In genomic region chr3:149753717-149754116, GRCh38 we compare ENCODE assay signal across 15 cellular contexts. TPM values are rescaled to one million over a fixed set of nuclear protein-coding genes. Genes with fewer than 3 reads are reported as not detected.
DNase-seq lines count a peak whose midpoint lies in the region; ATAC-seq, FAIRE-seq and TF ChIP-seq lines count a peak whose summit lies in the region.
"Had no signal": no experiment of that assay in that cellular context is flagged by ENCODE, and none has a peak within 500 bp of the region (broad histone marks: within the 10 kb centered on the region; RNA-seq: fewer than 3 reads in every experiment).

No MANE protein-coding gene starts in this region.

- FAIRE-seq in small intestine (lab: Jason Lieb, UNC), result no peak
- FAIRE-seq: H1, urothelium cell line had no signal

- H3K79me2 ChIP-seq in OCI-LY3 (ENCODE audit: low read length) (peaks cover 10% of the 10 kb centered on the region), parathyroid adenoma (no peaks in the 10 kb centered on the region)

- TF ChIP-seq CTCF in OCI-LY3 (IDR thresholded peaks at IDR 0.05; ENCODE audit: low read depth, low read length), result no peak
- no peak for TF ChIP-seq CTCF in parathyroid adenoma (IDR thresholded peaks at IDR 0.05)

- H3K36me3 ChIP-seq in OCI-LY3 (replicated peaks; ENCODE audit: low read depth, low read length) (no peaks in the 10 kb centered on the region), parathyroid adenoma (ENCODE audit: control insufficient read depth, insufficient read depth, low read length) (no peaks in the 10 kb centered on the region), small intestine (ENCODE audit: control insufficient read depth in 2 of 2, insufficient read depth in 2 of 2, low read length in 2 of 2) (peaks cover 0 to 2% of the 10 kb centered on the region in 2 donors)

- H3K9me3 ChIP-seq in OCI-LY3 (ENCODE audit: insufficient read depth, low read length) (no peaks in the 10 kb centered on the region), parathyroid adenoma (ENCODE audit: control insufficient read depth, low read length) (no peaks in the 10 kb centered on the region), small intestine (ENCODE audit: control insufficient read depth, low read depth) (no peaks in the 10 kb centered on the region)
- H3K9me3 ChIP-seq: esophagus squamous epithelium, sigmoid colon had no signal

- H3K4me1 ChIP-seq in OCI-LY3 (ENCODE audit: low read length) (peaks cover 10% of the 10 kb centered on the region), parathyroid adenoma (peaks cover 3% of the 10 kb centered on the region), small intestine (ENCODE audit: control insufficient read depth in 2 of 2, insufficient read depth in 1 of 2, low read depth in 1 of 2, low read length in 1 of 2) (peaks cover 0 to 8% of the 10 kb centered on the region in 2 donors)

- H3K27ac ChIP-seq in OCI-LY3 (ENCODE audit: low read length) (no peak overlapping the region), parathyroid adenoma (no peak overlapping the region), small intestine (ENCODE audit: low read depth in 1 of 2, low read length in 1 of 2) (no peak overlapping the region)
- H3K27ac ChIP-seq: esophagus squamous epithelium had no signal

- CTCF ChIA-PET in activated CD4-positive, alpha-beta memory T cell treated with anti-CD3 and anti-CD28 coated beads for 36 hours (lab: Charles Lee), result interaction anchor here (2.9 to 3.0 kb wide), 2 partner anchors 55 to 184 kb away, joined by 16 to 29 read pairs; no protein-coding TSS in a partner anchor
- CTCF ChIA-PET in activated CD4-positive, alpha-beta memory T cell treated with anti-CD3 and anti-CD28 coated beads, Interleukin-2, amount 10 ng/mL, durations not matched to agents 7 days and 5 days (lab: Charles Lee), result interaction anchor here (3.1 to 4.8 kb wide), 2 partner anchors 55 to 184 kb away, joined by 23 to 32 read pairs; no protein-coding TSS in a partner anchor

- H3K4me3 Mint-ChIP-seq in activated CD4-positive, alpha-beta memory T cell treated with anti-CD3 and anti-CD28 coated beads for 36 hours, result no peak overlapping the region
- H3K4me3 Mint-ChIP-seq in activated CD4-positive, alpha-beta memory T cell treated with anti-CD3 and anti-CD28 coated beads, Interleukin-2, amount 10 ng/mL, durations not matched to agents 7 days and 5 days, result no peak overlapping the region
- peak overlapping the region; percentile 97 for H3K4me3 Mint-ChIP-seq in effector memory CD8-positive, alpha-beta T cell

- H3K9ac ChIP-seq in OCI-LY3 (ENCODE audit: low read length) (no peak overlapping the region), parathyroid adenoma (no peak overlapping the region)

- no peak overlapping the region for H3K4me2 ChIP-seq in OCI-LY3 (ENCODE audit: low read length)
- no peak overlapping the region for H3K4me2 ChIP-seq in parathyroid adenoma (ENCODE audit: low read length)

- intact Hi-C loops in activated CD4-positive, alpha-beta memory T cell treated with anti-CD3 and anti-CD28 coated beads for 36 hours (cut with micrococcal nuclease), result loop anchor here (2.0 kb wide), 1 partner anchor 179 kb away; no protein-coding TSS in a partner anchor

- H3K4me3 ChIP-seq in OCI-LY3 (ENCODE audit: low read length) (no peak overlapping the region), parathyroid adenoma (ENCODE audit: low read depth, low read length) (no peak overlapping the region), small intestine (ENCODE audit: low read depth in 1 of 2, low read length in 2 of 2) (no peak overlapping the region)
- H3K4me3 ChIP-seq: esophagus squamous epithelium had no signal

- POLR2A ChIA-PET in activated CD4-positive, alpha-beta memory T cell treated with anti-CD3 and anti-CD28 coated beads for 36 hours (lab: Charles Lee), result interaction anchor here (1.1 kb wide), 1 partner anchor 116 kb away, joined by 3 read pairs; no protein-coding TSS in a partner anchor
- POLR2A ChIA-PET in activated CD4-positive, alpha-beta memory T cell treated with anti-CD3 and anti-CD28 coated beads, Interleukin-2, amount 10 ng/mL, durations not matched to agents 7 days and 5 days (lab: Charles Lee), result interaction anchor here (2.7 kb wide), 1 partner anchor 60 kb away, joined by 22 read pairs; the partner anchor contains the start of gene RNF13

- DNase-seq in activated CD4-positive, alpha-beta memory T cell treated with anti-CD3 and anti-CD28 coated beads for 36 hours, result no peak
- no peak for DNase-seq in activated CD4-positive, alpha-beta memory T cell treated with anti-CD3 and anti-CD28 coated beads, Interleukin-2, amount 10 ng/mL, durations not matched to agents 7 days and 5 days
- no peak for DNase-seq in effector memory CD8-positive, alpha-beta T cell
- DNase-seq in C1 segment of cervical spinal cord (lab: John Stamatoyannopoulos, UW), result no peak
- DNase-seq in small intestine, result no peak
- DNase-seq: dermis blood vessel endothelial cell; esophagus squamous epithelium; SHP77 treated with DMSO at 0.1 percent for 48 hours; sigmoid colon; stimulated activated CD4-positive, alpha-beta T cell treated with anti-CD3 and anti-CD28 coated beads, Interleukin-4, amount 100 ng/mL, for 4 hours had no signal

- peak overlapping the region; percentile 64 for H3K27ac Mint-ChIP-seq in activated CD4-positive, alpha-beta memory T cell treated with anti-CD3 and anti-CD28 coated beads for 36 hours
- H3K27ac Mint-ChIP-seq in activated CD4-positive, alpha-beta memory T cell treated with anti-CD3 and anti-CD28 coated beads, Interleukin-2, amount 10 ng/mL, durations not matched to agents 7 days and 5 days, result no peak overlapping the region
- peak overlapping the region in 1 of 2 donors; percentile 96 for H3K27ac Mint-ChIP-seq in effector memory CD8-positive, alpha-beta T cell

- H3K4me1 Mint-ChIP-seq in activated CD4-positive, alpha-beta memory T cell treated with anti-CD3 and anti-CD28 coated beads for 36 hours (ENCODE audit: low read depth), result peaks cover 22% of the 10 kb centered on the region
- peaks cover 32% of the 10 kb centered on the region for H3K4me1 Mint-ChIP-seq in activated CD4-positive, alpha-beta memory T cell treated with anti-CD3 and anti-CD28 coated beads, Interleukin-2, amount 10 ng/mL, durations not matched to agents 7 days and 5 days
- H3K4me1 Mint-ChIP-seq in effector memory CD8-positive, alpha-beta T cell (ENCODE audit: low read depth in 2 of 2), result peaks cover 4 to 20% of the 10 kb centered on the region in 2 donors

- ATAC-seq in effector memory CD8-positive, alpha-beta T cell (replicated peaks), result no peak
- no peak for ATAC-seq in GM18870 (IDR thresholded peaks at IDR 0.05; ENCODE audit: unreplicated experiment)

- no peaks in the 10 kb centered on the region for H3K27me3 Mint-ChIP-seq in activated CD4-positive, alpha-beta memory T cell treated with anti-CD3 and anti-CD28 coated beads for 36 hours
- peaks cover 5% of the 10 kb centered on the region for H3K27me3 Mint-ChIP-seq in activated CD4-positive, alpha-beta memory T cell treated with anti-CD3 and anti-CD28 coated beads, Interleukin-2, amount 10 ng/mL, durations not matched to agents 7 days and 5 days
- peaks cover 6 to 20% of the 10 kb centered on the region in 2 donors for H3K27me3 Mint-ChIP-seq in effector memory CD8-positive, alpha-beta T cell

- H3K27me3 ChIP-seq in OCI-LY3 (ENCODE audit: low read depth, low read length) (no peaks in the 10 kb centered on the region), parathyroid adenoma (ENCODE audit: control insufficient read depth, insufficient read depth, low read length) (no peaks in the 10 kb centered on the region), small intestine (ENCODE audit: control insufficient read depth in 2 of 2, insufficient read depth in 2 of 2, low read length in 2 of 2) (no peaks in the 10 kb centered on the region)
- H3K27me3 ChIP-seq: sigmoid colon had no signal

- H2AFZ ChIP-seq in OCI-LY3 (ENCODE audit: low read depth, low read length) (peak overlapping the region; percentile 100), parathyroid adenoma (peak overlapping the region; percentile 97)

- H3K36me3 Mint-ChIP-seq in activated CD4-positive, alpha-beta memory T cell treated with anti-CD3 and anti-CD28 coated beads for 36 hours, result peaks cover 10% of the 10 kb centered on the region
- H3K36me3 Mint-ChIP-seq in activated CD4-positive, alpha-beta memory T cell treated with anti-CD3 and anti-CD28 coated beads, Interleukin-2, amount 10 ng/mL, durations not matched to agents 7 days and 5 days (ENCODE audit: low read depth), result peaks cover 13% of the 10 kb centered on the region
- peaks cover 8% of the 10 kb centered on the region for H3K36me3 Mint-ChIP-seq in effector memory CD8-positive, alpha-beta T cell (ENCODE audit: insufficient read depth)

- no peaks in the 10 kb centered on the region for H4K20me1 ChIP-seq in OCI-LY3 (ENCODE audit: insufficient read depth, low read length)

- H3K9me3 Mint-ChIP-seq in activated CD4-positive, alpha-beta memory T cell treated with anti-CD3 and anti-CD28 coated beads for 36 hours, result no peaks in the 10 kb centered on the region
- no peaks in the 10 kb centered on the region for H3K9me3 Mint-ChIP-seq in activated CD4-positive, alpha-beta memory T cell treated with anti-CD3 and anti-CD28 coated beads, Interleukin-2, amount 10 ng/mL, durations not matched to agents 7 days and 5 days
- H3K9me3 Mint-ChIP-seq in effector memory CD8-positive, alpha-beta T cell, result no peaks in the 10 kb centered on the region

RNA-seq across cellular contexts. Expression of gene COMMD2, which starts 1.4 kb away (rescaled TPM):
- 10 to 100 TPM; 28.4 to 34.4 TPM for total RNA-seq in activated CD4-positive, alpha-beta memory T cell treated with anti-CD3 and anti-CD28 coated beads for 36 hours
- total RNA-seq in activated CD4-positive, alpha-beta memory T cell treated with anti-CD3 and anti-CD28 coated beads, Interleukin-2, amount 10 ng/mL, durations not matched to agents 7 days and 5 days, result 10 to 100 TPM; 26.3 to 28.9 TPM
- 10 to 100 TPM in 2 of 3 donors, 1 to 10 TPM in 1; 9.8 to 13.9 (median 13.8) TPM for polyA plus RNA-seq in small intestine

RNA-seq across cellular contexts. Expression of gene ANKUB1, which starts 38.6 kb away (rescaled TPM):
- total RNA-seq in activated CD4-positive, alpha-beta memory T cell treated with anti-CD3 and anti-CD28 coated beads for 36 hours, result not detected
- total RNA-seq in activated CD4-positive, alpha-beta memory T cell treated with anti-CD3 and anti-CD28 coated beads, Interleukin-2, amount 10 ng/mL, durations not matched to agents 7 days and 5 days, result not detected
- not detected for polyA plus RNA-seq in small intestine
- total RNA-seq: dermis blood vessel endothelial cell, esophagus squamous epithelium, H1, sigmoid colon had no signal
- polyA plus RNA-seq: H1, sigmoid colon had no signal

RNA-seq across cellular contexts. Expression of gene RNF13, which starts 59.3 kb away (rescaled TPM):
- 10 to 100 TPM; 29.4 to 31.5 TPM for total RNA-seq in activated CD4-positive, alpha-beta memory T cell treated with anti-CD3 and anti-CD28 coated beads for 36 hours
- total RNA-seq in activated CD4-positive, alpha-beta memory T cell treated with anti-CD3 and anti-CD28 coated beads, Interleukin-2, amount 10 ng/mL, durations not matched to agents 7 days and 5 days, result 10 to 100 TPM; 37.2 to 42.4 TPM
- polyA plus RNA-seq in small intestine, result 10 to 100 TPM; 20.8 to 41.7 (median 23.8) TPM

Comparison
In these comparisons a context has a peak if more than half of its experiments do, and no peak if none do; other contexts are left out.
1. H3K4me3 Mint-ChIP-seq: peak in effector memory CD8-positive, alpha-beta T cell (2 of 2); none in activated CD4-positive, alpha-beta memory T cell treated with anti-CD3 and anti-CD28 coated beads for 36 hours (single experiment) and activated CD4-positive, alpha-beta memory T cell treated with anti-CD3 and anti-CD28 coated beads, Interleukin-2, amount 10 ng/mL, durations not matched to agents 7 days and 5 days (single experiment).